1 cellular context compared by ENCODE assay signal in the genomic region with DNA sequence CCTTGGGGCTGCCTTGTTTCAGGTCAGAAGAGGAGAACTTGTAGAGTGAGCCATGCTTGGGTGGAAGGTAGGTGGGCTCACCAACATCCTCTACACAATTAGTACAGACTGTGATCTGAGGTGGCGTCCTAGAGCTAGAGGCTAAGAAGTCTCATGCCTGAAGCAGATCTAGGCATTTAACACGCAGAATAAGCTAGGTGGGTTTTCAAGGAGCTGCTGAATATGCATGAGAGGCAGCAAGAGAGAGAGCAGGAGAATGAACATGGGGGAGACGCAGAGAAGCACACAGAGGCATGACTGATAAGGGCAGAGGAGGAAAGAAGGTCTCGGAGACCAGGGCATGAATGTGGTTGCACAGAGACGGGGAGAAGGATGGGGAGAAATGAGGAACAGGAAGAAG.
TF ChIP-seq lines count a peak whose summit lies in the region.

No MANE protein-coding gene starts in this region.

TF ChIP-seq in IMR-90, 13 proteins besides CTCF, POLR2A, EP300 and RAD21:
- TF ChIP-seq, protein P1, sequence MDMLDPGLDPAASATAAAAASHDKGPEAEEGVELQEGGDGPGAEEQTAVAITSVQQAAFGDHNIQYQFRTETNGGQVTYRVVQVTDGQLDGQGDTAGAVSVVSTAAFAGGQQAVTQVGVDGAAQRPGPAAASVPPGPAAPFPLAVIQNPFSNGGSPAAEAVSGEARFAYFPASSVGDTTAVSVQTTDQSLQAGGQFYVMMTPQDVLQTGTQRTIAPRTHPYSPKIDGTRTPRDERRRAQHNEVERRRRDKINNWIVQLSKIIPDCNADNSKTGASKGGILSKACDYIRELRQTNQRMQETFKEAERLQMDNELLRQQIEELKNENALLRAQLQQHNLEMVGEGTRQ (IDR thresholded peaks at IDR 0.05; ENCODE audit: low read depth, low read length): no peak
- TF ChIP-seq CHD1 (IDR thresholded peaks at IDR 0.05; ENCODE audit: low read depth, low read length) (no peak), MAZ (IDR thresholded peaks at IDR 0.05; ENCODE audit: borderline replicate concordance, low read depth, low read length) (no peak), FOS (IDR thresholded peaks at IDR 0.05; ENCODE audit: low read depth, low read length) (no peak), SMC3 (IDR thresholded peaks at IDR 0.05; ENCODE audit: low read depth, low read length) (no peak), NFE2L2 (IDR thresholded peaks at IDR 0.05; ENCODE audit: low read depth, low read length) (no peak), RCOR1 (IDR thresholded peaks at IDR 0.05; ENCODE audit: insufficient replicate concordance, low read length) (no peak), MXI1 (IDR thresholded peaks at IDR 0.05; ENCODE audit: borderline replicate concordance, low read depth, low read length) (no peak), BHLHE40 (IDR thresholded peaks at IDR 0.05; ENCODE audit: low read depth, low read length) (no peak), CEBPB (IDR thresholded peaks at IDR 0.05; ENCODE audit: low read depth, low read length) (no peak), RFX5 (IDR thresholded peaks at IDR 0.05; ENCODE audit: low read depth, low read length) (no peak), MAFK (IDR thresholded peaks at IDR 0.05; ENCODE audit: low read depth, low read length) (no peak)
- TF ChIP-seq, protein P2, sequence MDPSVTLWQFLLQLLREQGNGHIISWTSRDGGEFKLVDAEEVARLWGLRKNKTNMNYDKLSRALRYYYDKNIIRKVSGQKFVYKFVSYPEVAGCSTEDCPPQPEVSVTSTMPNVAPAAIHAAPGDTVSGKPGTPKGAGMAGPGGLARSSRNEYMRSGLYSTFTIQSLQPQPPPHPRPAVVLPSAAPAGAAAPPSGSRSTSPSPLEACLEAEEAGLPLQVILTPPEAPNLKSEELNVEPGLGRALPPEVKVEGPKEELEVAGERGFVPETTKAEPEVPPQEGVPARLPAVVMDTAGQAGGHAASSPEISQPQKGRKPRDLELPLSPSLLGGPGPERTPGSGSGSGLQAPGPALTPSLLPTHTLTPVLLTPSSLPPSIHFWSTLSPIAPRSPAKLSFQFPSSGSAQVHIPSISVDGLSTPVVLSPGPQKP (IDR thresholded peaks at IDR 0.05; ENCODE audit: borderline replicate concordance, low read depth, low read length): no peak
